In genomic region chr10:79184141-79184625, GRCh38 we compare ENCODE assay signal across 8 cellular contexts.
DNase-seq lines count a peak whose midpoint lies in the region; ATAC-seq and TF ChIP-seq lines count a peak whose summit lies in the region.

No MANE protein-coding gene starts in this region.

- peaks cover 89 to 100% (median 95%) of the 10 kb centered on the region in 10 experiments for H3K4me1 ChIP-seq in BLaER1 treated with 17β-estradiol and CSF1 and Interleukin-3, amounts not matched to agents 10 nM and 100 nM

- TF ChIP-seq CTCF in epithelial cell of esophagus (IDR thresholded peaks at IDR 0.05; ENCODE audit: insufficient read depth, low read depth, low read length, missing control alignments) = no peak
- TF ChIP-seq CTCF in nephron (IDR thresholded peaks at IDR 0.05; ENCODE audit: unreplicated experiment in 3 of 3) = no peak

- no peaks in the 10 kb centered on the region for H3K9me3 Mint-ChIP-seq in nephron

- H3K4me3 Mint-ChIP-seq in nephron = peak overlapping the region in 2 of 3 experiments; percentile 23 to 43

- peaks cover 91 to 100% (median 98%) of the 10 kb centered on the region in 11 experiments for H4K20me1 ChIP-seq in BLaER1 treated with 17β-estradiol and CSF1 and Interleukin-3, amounts not matched to agents 10 nM and 100 nM

- no peak overlapping the region for H3K9ac ChIP-seq in BLaER1 treated with 17β-estradiol and CSF1 and Interleukin-3, amounts not matched to agents 10 nM and 100 nM

- H3K36me3 Mint-ChIP-seq in nephron (ENCODE audit: low read depth) = peaks cover 7% of the 10 kb centered on the region

- peak overlapping the region; percentile 21 to 99 (median 46); a peak in 18 of 22 replicates for H3K4me2 ChIP-seq in BLaER1 treated with 17β-estradiol and CSF1 and Interleukin-3, amounts not matched to agents 10 nM and 100 nM

- H3K36me3 ChIP-seq in BLaER1 treated with 17β-estradiol and CSF1 and Interleukin-3, amounts not matched to agents 10 nM and 100 nM = peaks cover 33 to 89% (median 64%) of the 10 kb centered on the region in 11 experiments; a peak in 21 of 22 replicates

- no peaks in the 10 kb centered on the region for H3K9me3 ChIP-seq in BLaER1 treated with 17β-estradiol and CSF1 and Interleukin-3, amounts not matched to agents 10 nM and 100 nM (replicated peaks in 1 of 11)

- H3K27me3 ChIP-seq in BLaER1 treated with 17β-estradiol and CSF1 and Interleukin-3, amounts not matched to agents 10 nM and 100 nM = no peaks in the 10 kb centered on the region

- no peak overlapping the region for H3K4me3 ChIP-seq in BLaER1 treated with 17β-estradiol and CSF1 and Interleukin-3, amounts not matched to agents 10 nM and 100 nM
- H3K4me3 ChIP-seq in epithelial cell of esophagus (ENCODE audit: low read length) = no peak overlapping the region

- H3K27ac ChIP-seq in BLaER1 treated with 17β-estradiol and CSF1 and Interleukin-3, amounts not matched to agents 10 nM and 100 nM = no peak overlapping the region

- H3K4me1 Mint-ChIP-seq in nephron = peaks cover 86% of the 10 kb centered on the region

- H3K27ac Mint-ChIP-seq in nephron = peak overlapping the region; percentile 61 to 91 (median 87)

- ATAC-seq in GM19351 (IDR thresholded peaks at IDR 0.05; ENCODE audit: unreplicated experiment) = no peak
- ATAC-seq in HG02885 (IDR thresholded peaks at IDR 0.05; ENCODE audit: poor library complexity, unreplicated experiment) = no peak
- no peak for ATAC-seq in HG02759 (IDR thresholded peaks at IDR 0.05; ENCODE audit: unreplicated experiment)

- H3K27me3 Mint-ChIP-seq in nephron (ENCODE audit: low read depth) = peaks cover 5% of the 10 kb centered on the region

- DNase-seq in NCI-H460 (ENCODE audit: extremely low read depth, low read depth) (peak; percentile 40), epithelial cell of esophagus (ENCODE audit: low read depth) (peak; percentile 84), NCI-H2107 treated with DMSO at 0.1 percent for 48 hours (lab: John Stamatoyannopoulos, UW; ENCODE audit: unreplicated experiment) (no peak)
